13 cellular contexts compared by ENCODE assay signal in the genomic region with DNA sequence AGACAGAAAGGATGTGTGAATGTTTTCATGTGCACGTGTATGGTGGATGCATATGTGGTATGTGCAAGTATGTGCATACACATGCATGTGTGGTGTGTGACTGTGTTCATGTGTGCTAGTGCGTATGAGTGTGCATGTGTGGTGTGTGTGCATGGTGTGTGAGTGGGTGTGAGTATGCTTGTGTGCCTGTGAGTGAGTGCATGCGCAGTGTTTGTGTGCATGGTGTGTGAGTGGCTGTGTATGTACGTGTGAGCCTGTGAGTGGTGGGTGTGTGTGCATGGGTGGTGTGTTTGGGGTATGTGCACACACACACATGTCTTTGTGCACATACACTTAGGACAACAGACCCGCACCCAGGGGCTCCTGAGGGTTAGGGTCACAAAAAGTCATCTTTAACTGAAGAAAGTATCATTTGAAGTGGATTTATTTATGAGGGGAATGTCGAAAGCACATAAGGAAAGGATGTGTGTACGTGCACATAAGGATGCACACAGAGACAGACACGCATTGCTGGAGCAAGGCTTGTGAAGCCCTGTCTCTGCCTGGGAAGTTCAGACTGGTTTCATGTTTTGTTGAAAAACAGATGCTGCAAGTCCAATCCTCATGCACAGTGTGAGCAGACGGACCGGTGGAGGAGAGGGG.
DNase-seq lines count a peak whose midpoint lies in the region; ATAC-seq and TF ChIP-seq lines count a peak whose summit lies in the region.
"Had no signal": no experiment of that assay in that cellular context is flagged by ENCODE, and none has a peak within 500 bp of the region (broad histone marks: within the 10 kb centered on the region; RNA-seq: fewer than 3 reads in every experiment).

No MANE protein-coding gene starts in this region.

- peak overlapping the region; percentile 14 for H3K27ac Mint-ChIP-seq in activated CD8-positive, alpha-beta T cell treated with anti-CD3 and anti-CD28 coated beads, Interleukin-2, amount 10 ng/mL, durations not matched to agents 7 days and 5 days
- no peak overlapping the region for H3K27ac Mint-ChIP-seq in activated CD8-positive, alpha-beta T cell treated with anti-CD3 and anti-CD28 coated beads for 36 hours
- H3K27ac Mint-ChIP-seq in activated naive CD8-positive, alpha-beta T cell treated with anti-CD3 and anti-CD28 coated beads, Interleukin-2, amount 10 ng/mL, durations not matched to agents 7 days and 5 days, result peak overlapping the region; percentile 5
- peak overlapping the region; percentile 96 for H3K27ac Mint-ChIP-seq in type B pancreatic cell

- H3K27ac ChIP-seq in right lobe of liver, result peak overlapping the region; percentile 59 to 87 (median 65)

- H3K27me3 Mint-ChIP-seq in activated CD8-positive, alpha-beta T cell treated with anti-CD3 and anti-CD28 coated beads, Interleukin-2, amount 10 ng/mL, durations not matched to agents 7 days and 5 days (ENCODE audit: low read depth), result no peaks in the 10 kb centered on the region
- peaks cover 6% of the 10 kb centered on the region for H3K27me3 Mint-ChIP-seq in activated CD8-positive, alpha-beta T cell treated with anti-CD3 and anti-CD28 coated beads for 36 hours
- no peaks in the 10 kb centered on the region for H3K27me3 Mint-ChIP-seq in activated naive CD8-positive, alpha-beta T cell treated with anti-CD3 and anti-CD28 coated beads, Interleukin-2, amount 10 ng/mL, durations not matched to agents 7 days and 5 days
- H3K27me3 Mint-ChIP-seq in type B pancreatic cell, result peaks cover 3% of the 10 kb centered on the region

- DNase-seq in activated CD8-positive, alpha-beta T cell treated with anti-CD3 and anti-CD28 coated beads, Interleukin-2, amount 10 ng/mL, durations not matched to agents 7 days and 5 days, result no peak
- no peak for DNase-seq in activated CD8-positive, alpha-beta T cell treated with anti-CD3 and anti-CD28 coated beads for 36 hours
- DNase-seq in activated naive CD8-positive, alpha-beta T cell treated with anti-CD3 and anti-CD28 coated beads, Interleukin-2, amount 10 ng/mL, durations not matched to agents 7 days and 5 days, result no peak
- DNase-seq in right lobe of liver, result no peak
- no peak for DNase-seq in type B pancreatic cell (ENCODE audit: extremely low spot score, unreplicated experiment)
- DNase-seq: activated naive CD4-positive, alpha-beta T cell; left ventricle myocardium inferior; NCI-H2171; NK-92 treated with Interleukin-12 subunit alpha and Interleukin-12 subunit beta, amount 100 ng/mL, for 24 hours had no signal

- no peaks in the 10 kb centered on the region for H3K9me3 ChIP-seq in right lobe of liver
- H3K9me3 ChIP-seq: left ventricle myocardium inferior had no signal

- H3K4me1 Mint-ChIP-seq in activated CD8-positive, alpha-beta T cell treated with anti-CD3 and anti-CD28 coated beads, Interleukin-2, amount 10 ng/mL, durations not matched to agents 7 days and 5 days (ENCODE audit: low read depth), result peaks cover 74% of the 10 kb centered on the region
- peaks cover 52% of the 10 kb centered on the region for H3K4me1 Mint-ChIP-seq in activated CD8-positive, alpha-beta T cell treated with anti-CD3 and anti-CD28 coated beads for 36 hours (ENCODE audit: low read depth)
- H3K4me1 Mint-ChIP-seq in activated naive CD8-positive, alpha-beta T cell treated with anti-CD3 and anti-CD28 coated beads, Interleukin-2, amount 10 ng/mL, durations not matched to agents 7 days and 5 days, result peaks cover 51% of the 10 kb centered on the region
- H3K4me1 Mint-ChIP-seq in type B pancreatic cell (ENCODE audit: unreplicated experiment), result peaks cover 38% of the 10 kb centered on the region

- TF ChIP-seq POLR2A in right lobe of liver (IDR thresholded peaks at IDR 0.05), result no peak

- intact Hi-C loops in activated CD8-positive, alpha-beta T cell treated with anti-CD3 and anti-CD28 coated beads for 36 hours (cut with micrococcal nuclease), result loop anchor here (5.0 to 10.0 kb wide), 2 partner anchors 316 to 389 kb away; no protein-coding TSS in a partner anchor
- intact Hi-C loops in right lobe of liver (cut with DNase I), result loop anchor here in 1 of 2 donors (5.0 kb wide), 1 partner anchor 389 kb away; no protein-coding TSS in a partner anchor

- H3K4me3 Mint-ChIP-seq in activated CD8-positive, alpha-beta T cell treated with anti-CD3 and anti-CD28 coated beads, Interleukin-2, amount 10 ng/mL, durations not matched to agents 7 days and 5 days, result no peak overlapping the region
- no peak overlapping the region for H3K4me3 Mint-ChIP-seq in activated CD8-positive, alpha-beta T cell treated with anti-CD3 and anti-CD28 coated beads for 36 hours
- peak overlapping the region; percentile 16 for H3K4me3 Mint-ChIP-seq in activated naive CD8-positive, alpha-beta T cell treated with anti-CD3 and anti-CD28 coated beads, Interleukin-2, amount 10 ng/mL, durations not matched to agents 7 days and 5 days
- H3K4me3 Mint-ChIP-seq in type B pancreatic cell, result peak overlapping the region; percentile 44
- H3K4me3 Mint-ChIP-seq: neural crest cell had no signal

- 94% methylated on average over 8 of the region's 10 CpGs for WGBS in right lobe of liver (ENCODE audit: insufficient coverage, low coverage, low lambda C conversion rate, missing lambda C conversion rate)

- no peak for TF ChIP-seq CTCF in activated CD8-positive, alpha-beta T cell treated with anti-CD3 and anti-CD28 coated beads for 36 hours (IDR thresholded peaks at IDR 0.05)
- TF ChIP-seq CTCF in right lobe of liver (IDR thresholded peaks at IDR 0.05), result no peak
- TF ChIP-seq CTCF in type B pancreatic cell (conservative IDR thresholded peaks at IDR 0.05), result no peak

- no peaks in the 10 kb centered on the region for H3K27me3 ChIP-seq in right lobe of liver

- peaks cover 5% of the 10 kb centered on the region for H3K36me3 Mint-ChIP-seq in activated CD8-positive, alpha-beta T cell treated with anti-CD3 and anti-CD28 coated beads, Interleukin-2, amount 10 ng/mL, durations not matched to agents 7 days and 5 days (ENCODE audit: low read depth)
- peaks cover 2% of the 10 kb centered on the region for H3K36me3 Mint-ChIP-seq in activated CD8-positive, alpha-beta T cell treated with anti-CD3 and anti-CD28 coated beads for 36 hours (ENCODE audit: low read depth)
- no peaks in the 10 kb centered on the region for H3K36me3 Mint-ChIP-seq in activated naive CD8-positive, alpha-beta T cell treated with anti-CD3 and anti-CD28 coated beads, Interleukin-2, amount 10 ng/mL, durations not matched to agents 7 days and 5 days
- peaks cover 4% of the 10 kb centered on the region for H3K36me3 Mint-ChIP-seq in type B pancreatic cell

- POLR2A ChIA-PET in activated CD8-positive, alpha-beta T cell treated with anti-CD3 and anti-CD28 coated beads, Interleukin-2, amount 10 ng/mL, durations not matched to agents 7 days and 5 days (lab: Charles Lee), result no interaction called here
- POLR2A ChIA-PET in activated CD8-positive, alpha-beta T cell treated with anti-CD3 and anti-CD28 coated beads for 36 hours (lab: Charles Lee), result interaction anchor here (0.6 kb wide), 1 partner anchor 153 kb away, joined by 4 read pairs; no protein-coding TSS in a partner anchor
- POLR2A ChIA-PET in activated naive CD8-positive, alpha-beta T cell treated with anti-CD3 and anti-CD28 coated beads, Interleukin-2, amount 10 ng/mL, durations not matched to agents 7 days and 5 days (lab: Charles Lee), result interaction anchor here (1.9 to 2.0 kb wide), 3 partner anchors 62 to 386 kb away, joined by 6 to 8 read pairs (median 8); no protein-coding TSS in a partner anchor

- H3K4me1 ChIP-seq in right lobe of liver, result peaks cover 0 to 22% (median 9%) of the 10 kb centered on the region in 4 donors

- no peak for ATAC-seq in activated CD8-positive, alpha-beta T cell treated with anti-CD3 and anti-CD28 coated beads, Interleukin-2, amount 10 ng/mL, durations not matched to agents 7 days and 5 days
- no peak for ATAC-seq in activated CD8-positive, alpha-beta T cell treated with anti-CD3 and anti-CD28 coated beads for 36 hours
- no peak for ATAC-seq in activated naive CD8-positive, alpha-beta T cell treated with anti-CD3 and anti-CD28 coated beads, Interleukin-2, amount 10 ng/mL, durations not matched to agents 7 days and 5 days (ENCODE audit: low read depth)
- ATAC-seq in right lobe of liver, result no peak
- ATAC-seq in GM18519 (IDR thresholded peaks at IDR 0.05; ENCODE audit: low FRiP score, unreplicated experiment), result no peak
- ATAC-seq in GM19324 (IDR thresholded peaks at IDR 0.05; ENCODE audit: low FRiP score, unreplicated experiment), result no peak
- ATAC-seq in HG02970 (IDR thresholded peaks at IDR 0.05; ENCODE audit: low FRiP score, unreplicated experiment), result no peak

- no peak overlapping the region for H3K4me3 ChIP-seq in right lobe of liver
- H3K4me3 ChIP-seq: left ventricle myocardium inferior had no signal

- no peaks in the 10 kb centered on the region for H3K36me3 ChIP-seq in right lobe of liver
- H3K36me3 ChIP-seq: left ventricle myocardium inferior had no signal

- CTCF ChIA-PET in activated CD8-positive, alpha-beta T cell treated with anti-CD3 and anti-CD28 coated beads, Interleukin-2, amount 10 ng/mL, durations not matched to agents 7 days and 5 days (lab: Charles Lee), result interaction anchor here (2.0 kb wide), 1 partner anchor 113 kb away, joined by 9 read pairs; no protein-coding TSS in a partner anchor
- CTCF ChIA-PET in activated CD8-positive, alpha-beta T cell treated with anti-CD3 and anti-CD28 coated beads for 36 hours (lab: Charles Lee), result interaction anchor here (1.1 to 2.0 kb wide), 4 partner anchors 94 to 395 kb away, joined by 6 to 11 read pairs (median 8); no protein-coding TSS in a partner anchor

- H3K9me3 Mint-ChIP-seq in activated CD8-positive, alpha-beta T cell treated with anti-CD3 and anti-CD28 coated beads, Interleukin-2, amount 10 ng/mL, durations not matched to agents 7 days and 5 days (ENCODE audit: insufficient read depth), result no peaks in the 10 kb centered on the region
- no peaks in the 10 kb centered on the region for H3K9me3 Mint-ChIP-seq in activated CD8-positive, alpha-beta T cell treated with anti-CD3 and anti-CD28 coated beads for 36 hours
- no peaks in the 10 kb centered on the region for H3K9me3 Mint-ChIP-seq in activated naive CD8-positive, alpha-beta T cell treated with anti-CD3 and anti-CD28 coated beads, Interleukin-2, amount 10 ng/mL, durations not matched to agents 7 days and 5 days
- no peaks in the 10 kb centered on the region for H3K9me3 Mint-ChIP-seq in type B pancreatic cell
- H3K9me3 Mint-ChIP-seq: neural crest cell had no signal

Comparison
In these comparisons a context has a peak if more than half of its experiments do, and no peak if none do; other contexts are left out.
1. H3K4me3 Mint-ChIP-seq: peak in activated naive CD8-positive, alpha-beta T cell treated with anti-CD3 and anti-CD28 coated beads, Interleukin-2, amount 10 ng/mL, durations not matched to agents 7 days and 5 days (single experiment) and type B pancreatic cell (single experiment); none in activated CD8-positive, alpha-beta T cell treated with anti-CD3 and anti-CD28 coated beads, Interleukin-2, amount 10 ng/mL, durations not matched to agents 7 days and 5 days (single experiment) and activated CD8-positive, alpha-beta T cell treated with anti-CD3 and anti-CD28 coated beads for 36 hours (single experiment).